In the genomic region with DNA sequence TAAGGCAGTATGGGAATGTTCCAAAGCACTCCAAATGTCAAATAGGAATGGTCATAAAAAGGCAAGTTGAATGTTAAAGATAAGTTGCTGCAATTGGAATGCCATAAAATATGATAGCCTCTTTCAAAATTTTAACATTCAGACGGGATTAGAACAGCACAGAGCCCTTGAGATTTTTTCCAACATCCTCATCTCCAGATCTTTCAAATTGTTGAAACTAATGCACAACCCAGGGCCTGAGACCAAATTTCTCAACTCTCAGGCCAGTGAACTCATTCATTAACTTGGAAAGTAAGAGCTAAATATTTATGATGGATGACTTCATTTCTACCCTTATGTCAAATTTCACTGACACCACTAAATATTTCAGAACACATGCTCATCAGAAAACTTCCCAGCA, we compare ENCODE assay signal across 31 cellular contexts.
"Had no signal": no experiment of that assay in that cellular context is flagged by ENCODE, and none has a peak within 500 bp of the region (broad histone marks: within the 10 kb centered on the region; RNA-seq: fewer than 3 reads in every experiment).

No MANE protein-coding gene starts in this region.

- DNase-seq: activated CD4-positive, alpha-beta memory T cell treated with anti-CD3 and anti-CD28 coated beads, Interleukin-2, amount 10 ng/mL, durations not matched to agents 7 days and 5 days; activated CD4-positive, alpha-beta T cell treated with anti-CD3 and anti-CD28 coated beads for 1 hour; activated CD4-positive, alpha-beta T cell treated with anti-CD3 and anti-CD28 coated beads for 4 hours; activated CD4-positive, alpha-beta T cell treated with anti-CD3 and anti-CD28 coated beads, Interleukin-2, amount 10 ng/mL, durations not matched to agents 7 days and 5 days; activated CD4-positive, alpha-beta T cell treated with anti-CD3 and anti-CD28 coated beads, Interleukin-2, amount 50 U/mL, for 4 hours; activated CD8-positive, alpha-beta memory T cell treated with anti-CD3 and anti-CD28 coated beads, Interleukin-2, amount 50 U/mL, for 48 hours; activated gamma-delta T cell; activated naive CD4-positive, alpha-beta T cell; activated naive CD4-positive, alpha-beta T cell treated with anti-CD3 and anti-CD28 coated beads, Interleukin-2, amount 10 ng/mL, durations not matched to agents 7 days and 5 days; activated naive CD8-positive, alpha-beta T cell treated with anti-CD3 and anti-CD28 coated beads, Interleukin-2, amount 10 ng/mL, durations not matched to agents 7 days and 5 days; activated T-cell treated with anti-CD3 and anti-CD28 coated beads for 4 hours; activated T-cell treated with anti-CD3 and anti-CD28 coated beads, Interleukin-2, amount 50 U/mL, for 24 hours; activated T-cell treated with anti-CD3 and anti-CD28 coated beads, Interleukin-2, amount 50 U/mL, for 72 hours; central memory CD4-positive, alpha-beta T cell; cerebellar nuclear complex; dorsolateral prefrontal cortex; effector memory CD4-positive, alpha-beta T cell; erythroblast; foreskin keratinocyte; gastrocnemius medialis; glutamatergic neuron; heart left ventricle; T-helper 2 cell had no signal

- ATAC-seq: activated naive CD4-positive, alpha-beta T cell treated with anti-CD3 and anti-CD28 coated beads, Interleukin-2, amount 50 U/mL, for 72 hours; activated T-cell treated with anti-CD3 and anti-CD28 coated beads, Interleukin-2, amount 50 U/mL, for 72 hours; foreskin keratinocyte; gastrocnemius medialis; heart left ventricle had no signal

- H3K4me3 Mint-ChIP-seq: activated CD4-positive, alpha-beta memory T cell treated with anti-CD3 and anti-CD28 coated beads, Interleukin-2, amount 10 ng/mL, durations not matched to agents 7 days and 5 days; activated CD4-positive, alpha-beta T cell treated with anti-CD3 and anti-CD28 coated beads, Interleukin-2, amount 10 ng/mL, durations not matched to agents 7 days and 5 days; activated naive CD4-positive, alpha-beta T cell treated with anti-CD3 and anti-CD28 coated beads, Interleukin-2, amount 10 ng/mL, durations not matched to agents 7 days and 5 days; activated naive CD8-positive, alpha-beta T cell treated with anti-CD3 and anti-CD28 coated beads, Interleukin-2, amount 10 ng/mL, durations not matched to agents 7 days and 5 days; activated T-cell treated with anti-CD3 and anti-CD28 coated beads, Interleukin-2, amount 50 U/mL, for 24 hours; activated T-cell treated with anti-CD3 and anti-CD28 coated beads, Interleukin-2, amount 50 U/mL, for 72 hours; brain; dendritic cell treated with granulocyte-macrophage colony-stimulating factor and Interleukin-4, amounts not matched to agents 40 ng/mL and 50 ng/mL, for 4 days had no signal

- H3K36me3 Mint-ChIP-seq: activated naive CD8-positive, alpha-beta T cell treated with anti-CD3 and anti-CD28 coated beads, Interleukin-2, amount 10 ng/mL, durations not matched to agents 7 days and 5 days; brain had no signal

- H3K27ac Mint-ChIP-seq: activated CD4-positive, alpha-beta memory T cell treated with anti-CD3 and anti-CD28 coated beads, Interleukin-2, amount 10 ng/mL, durations not matched to agents 7 days and 5 days; activated CD4-positive, alpha-beta T cell treated with anti-CD3 and anti-CD28 coated beads, Interleukin-2, amount 10 ng/mL, durations not matched to agents 7 days and 5 days; activated naive CD4-positive, alpha-beta T cell treated with anti-CD3 and anti-CD28 coated beads, Interleukin-2, amount 10 ng/mL, durations not matched to agents 7 days and 5 days; activated naive CD4-positive, alpha-beta T cell treated with anti-CD3 and anti-CD28 coated beads, Interleukin-2, amount 50 U/mL, for 72 hours; activated naive CD8-positive, alpha-beta T cell treated with anti-CD3 and anti-CD28 coated beads, Interleukin-2, amount 10 ng/mL, durations not matched to agents 7 days and 5 days; activated T-cell treated with anti-CD3 and anti-CD28 coated beads, Interleukin-2, amount 50 U/mL, for 24 hours; activated T-cell treated with anti-CD3 and anti-CD28 coated beads, Interleukin-2, amount 50 U/mL, for 72 hours; brain; dendritic cell treated with granulocyte-macrophage colony-stimulating factor and Interleukin-4, amounts not matched to agents 40 ng/mL and 50 ng/mL, for 4 days had no signal

- H3K27me3 Mint-ChIP-seq: activated CD4-positive, alpha-beta memory T cell treated with anti-CD3 and anti-CD28 coated beads, Interleukin-2, amount 10 ng/mL, durations not matched to agents 7 days and 5 days; activated CD4-positive, alpha-beta T cell treated with anti-CD3 and anti-CD28 coated beads, Interleukin-2, amount 10 ng/mL, durations not matched to agents 7 days and 5 days; activated naive CD4-positive, alpha-beta T cell treated with anti-CD3 and anti-CD28 coated beads, Interleukin-2, amount 10 ng/mL, durations not matched to agents 7 days and 5 days; activated naive CD8-positive, alpha-beta T cell treated with anti-CD3 and anti-CD28 coated beads, Interleukin-2, amount 10 ng/mL, durations not matched to agents 7 days and 5 days; dendritic cell treated with granulocyte-macrophage colony-stimulating factor and Interleukin-4, amounts not matched to agents 40 ng/mL and 50 ng/mL, for 4 days had no signal

- H3K4me3 ChIP-seq: ascending aorta, breast epithelium, cardiac muscle cell, coronary artery, dorsolateral prefrontal cortex, esophagus muscularis mucosa, gastrocnemius medialis, heart left ventricle had no signal

- H3K4me1 Mint-ChIP-seq: activated CD4-positive, alpha-beta memory T cell treated with anti-CD3 and anti-CD28 coated beads, Interleukin-2, amount 10 ng/mL, durations not matched to agents 7 days and 5 days; activated CD4-positive, alpha-beta T cell treated with anti-CD3 and anti-CD28 coated beads, Interleukin-2, amount 10 ng/mL, durations not matched to agents 7 days and 5 days; activated naive CD4-positive, alpha-beta T cell treated with anti-CD3 and anti-CD28 coated beads, Interleukin-2, amount 10 ng/mL, durations not matched to agents 7 days and 5 days; activated naive CD8-positive, alpha-beta T cell treated with anti-CD3 and anti-CD28 coated beads, Interleukin-2, amount 10 ng/mL, durations not matched to agents 7 days and 5 days had no signal
